In genomic region chr21:34949499-34949898, GRCh38 we compare ENCODE assay signal across 1 cellular context.
TF ChIP-seq lines count a peak whose summit lies in the region.

No MANE protein-coding gene starts in this region.

TF ChIP-seq in IMR-90, 13 proteins besides CTCF, POLR2A, EP300 and RAD21:
- TF ChIP-seq MAZ (IDR thresholded peaks at IDR 0.05; ENCODE audit: borderline replicate concordance, low read depth, low read length) (no peak), RCOR1 (IDR thresholded peaks at IDR 0.05; ENCODE audit: insufficient replicate concordance, low read length) (no peak), MXI1 (IDR thresholded peaks at IDR 0.05; ENCODE audit: borderline replicate concordance, low read depth, low read length) (no peak), NFE2L2 (IDR thresholded peaks at IDR 0.05; ENCODE audit: low read depth, low read length) (no peak), SMC3 (IDR thresholded peaks at IDR 0.05; ENCODE audit: low read depth, low read length) (no peak), RFX5 (IDR thresholded peaks at IDR 0.05; ENCODE audit: low read depth, low read length) (no peak), MAFK (IDR thresholded peaks at IDR 0.05; ENCODE audit: low read depth, low read length) (no peak), CEBPB (IDR thresholded peaks at IDR 0.05; ENCODE audit: low read depth, low read length) (no peak), CHD1 (IDR thresholded peaks at IDR 0.05; ENCODE audit: low read depth, low read length) (no peak), BHLHE40 (IDR thresholded peaks at IDR 0.05; ENCODE audit: low read depth, low read length) (no peak), FOS (IDR thresholded peaks at IDR 0.05; ENCODE audit: low read depth, low read length) (no peak)
- TF ChIP-seq, protein P1, sequence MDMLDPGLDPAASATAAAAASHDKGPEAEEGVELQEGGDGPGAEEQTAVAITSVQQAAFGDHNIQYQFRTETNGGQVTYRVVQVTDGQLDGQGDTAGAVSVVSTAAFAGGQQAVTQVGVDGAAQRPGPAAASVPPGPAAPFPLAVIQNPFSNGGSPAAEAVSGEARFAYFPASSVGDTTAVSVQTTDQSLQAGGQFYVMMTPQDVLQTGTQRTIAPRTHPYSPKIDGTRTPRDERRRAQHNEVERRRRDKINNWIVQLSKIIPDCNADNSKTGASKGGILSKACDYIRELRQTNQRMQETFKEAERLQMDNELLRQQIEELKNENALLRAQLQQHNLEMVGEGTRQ (IDR thresholded peaks at IDR 0.05; ENCODE audit: low read depth, low read length): no peak
- TF ChIP-seq, protein P2, sequence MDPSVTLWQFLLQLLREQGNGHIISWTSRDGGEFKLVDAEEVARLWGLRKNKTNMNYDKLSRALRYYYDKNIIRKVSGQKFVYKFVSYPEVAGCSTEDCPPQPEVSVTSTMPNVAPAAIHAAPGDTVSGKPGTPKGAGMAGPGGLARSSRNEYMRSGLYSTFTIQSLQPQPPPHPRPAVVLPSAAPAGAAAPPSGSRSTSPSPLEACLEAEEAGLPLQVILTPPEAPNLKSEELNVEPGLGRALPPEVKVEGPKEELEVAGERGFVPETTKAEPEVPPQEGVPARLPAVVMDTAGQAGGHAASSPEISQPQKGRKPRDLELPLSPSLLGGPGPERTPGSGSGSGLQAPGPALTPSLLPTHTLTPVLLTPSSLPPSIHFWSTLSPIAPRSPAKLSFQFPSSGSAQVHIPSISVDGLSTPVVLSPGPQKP (IDR thresholded peaks at IDR 0.05; ENCODE audit: borderline replicate concordance, low read depth, low read length): no peak
